In the genomic region with DNA sequence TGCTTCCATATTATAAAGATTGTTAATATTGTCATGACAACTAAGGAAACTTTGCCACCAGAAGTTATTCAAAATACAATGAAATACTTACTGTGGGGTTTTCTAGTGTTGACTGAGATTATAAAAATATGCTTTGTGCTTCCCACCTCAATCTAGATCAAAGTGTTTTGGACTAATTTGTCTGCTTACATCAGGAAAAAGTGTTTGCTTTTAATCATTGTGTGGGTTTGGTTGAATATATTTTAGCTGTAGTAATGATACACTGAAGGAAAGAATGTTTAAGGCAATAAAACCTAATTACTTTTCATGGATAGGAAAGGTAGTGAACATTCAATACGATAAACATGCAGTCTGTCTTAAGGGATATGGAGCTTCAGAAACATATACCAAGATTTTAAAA, we compare ENCODE assay signal across 34 cellular contexts.
"Had no signal": no experiment of that assay in that cellular context is flagged by ENCODE, and none has a peak within 500 bp of the region (broad histone marks: within the 10 kb centered on the region; RNA-seq: fewer than 3 reads in every experiment).

No MANE protein-coding gene starts in this region.

- H3K36me3 ChIP-seq: MG63 had no signal

- H3K9me3 ChIP-seq: MG63 had no signal

- DNase-seq: Karpas-422, Kasumi-1, MG63, MM.1S, MV-4-11, NCI-H1048, NCI-H1092, NCI-H1092 treated with DMSO at 0.1 percent for 48 hours, NCI-H1105, NCI-H1105 treated with DMSO at 0.1 percent for 48 hours, NCI-H1417 treated with DMSO at 0.1 percent for 48 hours, NCI-H1436, NCI-H1436 treated with DMSO at 0.1 percent for 48 hours, NCI-H146, NCI-H1694, NCI-H1694 treated with DMSO at 0.1 percent for 48 hours, NCI-H187, NCI-H187 treated with DMSO at 0.1 percent for 48 hours, NCI-H1930, NCI-H2029, NCI-H2029 treated with DMSO at 0.1 percent for 48 hours, NCI-H2081, NCI-H2081 treated with DMSO at 0.1 percent for 48 hours, NCI-H2107, NCI-H2171, NCI-H2171 treated with DMSO at 0.1 percent for 48 hours, NCI-H2227 treated with DMSO at 0.1 percent for 48 hours, NCI-H226, NCI-H345, NCI-H446, NCI-H446 treated with DMSO at 0.1 percent for 48 hours, NCI-H510A, NCI-H510A treated with DMSO at 0.1 percent for 48 hours, NCI-H524 had no signal

- H3K4me3 ChIP-seq: MG63 had no signal

- H3K27me3 ChIP-seq: MG63 had no signal
